Comparison of ENCODE assay signal across 15 cellular contexts in genomic region chr21:27206368-27206982, GRCh38.
DNase-seq lines count a peak whose midpoint lies in the region; ATAC-seq and TF ChIP-seq lines count a peak whose summit lies in the region.
"Had no signal": no experiment of that assay in that cellular context is flagged by ENCODE, and none has a peak within 500 bp of the region (broad histone marks: within the 10 kb centered on the region; RNA-seq: fewer than 3 reads in every experiment).

No MANE protein-coding gene starts in this region.

- H2BK15ac ChIP-seq in H9 (ENCODE audit: low read depth, low read length): no peak overlapping the region

- no peak overlapping the region for H2AK5ac ChIP-seq in H9 (ENCODE audit: insufficient read length, low read length)

- no peak overlapping the region for H4K5ac ChIP-seq in H9 (ENCODE audit: insufficient read length, low read depth, low read length)

- no peak overlapping the region for H2BK5ac ChIP-seq in H9 (ENCODE audit: insufficient read length, low read length)

- no peak overlapping the region for H2BK20ac ChIP-seq in H9 (ENCODE audit: low read depth, low read length, poor library complexity, severe bottlenecking)

- in situ Hi-C loops in gastrocnemius medialis (cut with MboI; ENCODE audit: low sequenced_read_pairs in 4 of 4): no loop called here

- intact Hi-C loops in gastrocnemius medialis (cut with DNase I; ENCODE audit: low total_unique reads): no loop called here

- H3K27ac ChIP-seq in H9 (ENCODE audit: insufficient read length, low read depth, low read length) (peak overlapping the region; percentile 41), Peyer's patch (no peak overlapping the region), gastrocnemius medialis (no peak overlapping the region)
- H3K27ac ChIP-seq: BLaER1 treated with 17β-estradiol and CSF1 and Interleukin-3, amounts not matched to agents 10 nM and 100 nM; suprapubic skin had no signal

- H2BK12ac ChIP-seq in H9 (ENCODE audit: insufficient read length, low read depth, low read length): no peak overlapping the region

- no peak overlapping the region for H4K8ac ChIP-seq in H9 (replicated peaks; ENCODE audit: insufficient read length, low read depth, low read length)

- peaks cover 10 to 11% of the 10 kb centered on the region in 2 experiments for H3K9me3 Mint-ChIP-seq in H9

- H4K20me1 ChIP-seq in H9 (ENCODE audit: control insufficient read depth, insufficient read depth, insufficient read length): no peaks in the 10 kb centered on the region
- H4K20me1 ChIP-seq: BLaER1 treated with 17β-estradiol and CSF1 and Interleukin-3, amounts not matched to agents 10 nM and 100 nM had no signal

- no peak overlapping the region for H2AFZ ChIP-seq in H9 (ENCODE audit: low read length)

- no peaks in the 10 kb centered on the region for H3K79me2 ChIP-seq in H9 (ENCODE audit: insufficient read depth, low read length)

- H3K4me3 Mint-ChIP-seq in H9 (no peak overlapping the region; a peak in 1 of 5 replicates), T-helper 17 cell (no peak overlapping the region)
- H3K4me3 Mint-ChIP-seq: naive thymus-derived CD4-positive, alpha-beta T cell had no signal

- H3K23me2 ChIP-seq in H9 (ENCODE audit: insufficient read length, low read depth, low read length, poor library complexity, severe bottlenecking): no peaks in the 10 kb centered on the region

- no peak overlapping the region for H3K23ac ChIP-seq in H9 (ENCODE audit: insufficient read length, low read depth, low read length)

- no peak overlapping the region for H3K4ac ChIP-seq in H9 (ENCODE audit: low read depth, low read length)

- TF ChIP-seq POLR2A in Peyer's patch (IDR thresholded peaks at IDR 0.05) (no peak), gastrocnemius medialis (IDR thresholded peaks at IDR 0.05) (no peak)

- no peaks in the 10 kb centered on the region for H3K79me1 ChIP-seq in H9 (ENCODE audit: insufficient read depth, low read depth, low read length, poor library complexity, severe bottlenecking)

- H3T11ph ChIP-seq in H9 (ENCODE audit: low read length): no peak overlapping the region

- H3K14ac ChIP-seq in H9 (ENCODE audit: insufficient read depth, low read length): no peak overlapping the region

- H3K36me3 ChIP-seq in adipocyte (ENCODE audit: control insufficient read depth, insufficient read depth, low read length, severe bottlenecking) (no peaks in the 10 kb centered on the region), Peyer's patch (no peaks in the 10 kb centered on the region), gastrocnemius medialis (no peaks in the 10 kb centered on the region)
- H3K36me3 ChIP-seq: BLaER1 treated with 17β-estradiol and CSF1 and Interleukin-3, amounts not matched to agents 10 nM and 100 nM; suprapubic skin had no signal

- no peak overlapping the region for H3K18ac ChIP-seq in H9 (ENCODE audit: insufficient read length, low read depth, low read length)

- no peak overlapping the region for H2BK120ac ChIP-seq in H9 (ENCODE audit: low read depth, low read length, poor library complexity, severe bottlenecking)

- no peak overlapping the region for H3K4me3 ChIP-seq in adipocyte (ENCODE audit: low read length)
- no peak overlapping the region for H3K4me3 ChIP-seq in Peyer's patch
- H3K4me3 ChIP-seq in gastrocnemius medialis: no peak overlapping the region
- H3K4me3 ChIP-seq: BLaER1 treated with 17β-estradiol and CSF1 and Interleukin-3, amounts not matched to agents 10 nM and 100 nM; lung; suprapubic skin had no signal

- H3K4me1 ChIP-seq in H9 (ENCODE audit: insufficient read depth, low read length) (no peaks in the 10 kb centered on the region), adipocyte (ENCODE audit: control insufficient read depth, insufficient read depth, low read length) (no peaks in the 10 kb centered on the region), Peyer's patch (no peaks in the 10 kb centered on the region), gastrocnemius medialis (no peaks in the 10 kb centered on the region)
- H3K4me1 ChIP-seq: BLaER1 treated with 17β-estradiol and CSF1 and Interleukin-3, amounts not matched to agents 10 nM and 100 nM; suprapubic skin had no signal

- H3K4me2 ChIP-seq in H9 (ENCODE audit: insufficient read depth, insufficient read length, low read length): no peak overlapping the region
- H3K4me2 ChIP-seq: BLaER1 treated with 17β-estradiol and CSF1 and Interleukin-3, amounts not matched to agents 10 nM and 100 nM had no signal

- H4K91ac ChIP-seq in H9 (ENCODE audit: insufficient read length, low read depth, low read length): no peak overlapping the region

- TF ChIP-seq CTCF in H9 (conservative IDR thresholded peaks at IDR 0.05): no peak
- TF ChIP-seq CTCF in Peyer's patch (IDR thresholded peaks at IDR 0.05): no peak
- TF ChIP-seq CTCF in gastrocnemius medialis (IDR thresholded peaks at IDR 0.05 in 4 of 5, conservative IDR thresholded peaks at IDR 0.05 in 1 of 5): no peak

- ATAC-seq in gastrocnemius medialis (no peak), T-helper 17 cell (no peak)
- ATAC-seq: naive thymus-derived CD4-positive, alpha-beta T cell had no signal

- H3K27ac Mint-ChIP-seq in H9: peak overlapping the region; percentile 86 to 98 (median 91); a peak in 6 of 7 replicates
- no peak overlapping the region for H3K27ac Mint-ChIP-seq in T-helper 17 cell
- H3K27ac Mint-ChIP-seq: naive thymus-derived CD4-positive, alpha-beta T cell had no signal

- H3K9me3 ChIP-seq in H9 (ENCODE audit: control insufficient read depth, low read depth, low read length): no peaks in the 10 kb centered on the region
- no peaks in the 10 kb centered on the region for H3K9me3 ChIP-seq in adipocyte (ENCODE audit: control insufficient read depth, low read length)
- H3K9me3 ChIP-seq in Peyer's patch: no peaks in the 10 kb centered on the region
- H3K9me3 ChIP-seq in gastrocnemius medialis: no peaks in the 10 kb centered on the region
- H3K9me3 ChIP-seq in T-helper 17 cell (ENCODE audit: control insufficient read depth, low read length, poor library complexity, severe bottlenecking): no peaks in the 10 kb centered on the region
- H3K9me3 ChIP-seq: suprapubic skin had no signal

- H3K56ac ChIP-seq in H9 (ENCODE audit: insufficient read length, low read depth, low read length): no peak overlapping the region

- H3K36me3 Mint-ChIP-seq in H9 (ENCODE audit: insufficient read depth in 1 of 3, low read depth in 3 of 3) (peaks cover 8 to 19% (median 10%) of the 10 kb centered on the region in 3 experiments), T-helper 17 cell (ENCODE audit: low read depth) (no peaks in the 10 kb centered on the region)
- H3K36me3 Mint-ChIP-seq: naive thymus-derived CD4-positive, alpha-beta T cell had no signal

- no peaks in the 10 kb centered on the region for H3K27me3 ChIP-seq in H9 (ENCODE audit: insufficient read depth, low read length)
- H3K27me3 ChIP-seq in adipocyte (replicated peaks; ENCODE audit: control insufficient read depth, insufficient read depth, low read length): no peaks in the 10 kb centered on the region
- no peaks in the 10 kb centered on the region for H3K27me3 ChIP-seq in Peyer's patch
- H3K27me3 ChIP-seq in gastrocnemius medialis: no peaks in the 10 kb centered on the region
- H3K27me3 ChIP-seq: BLaER1 treated with 17β-estradiol and CSF1 and Interleukin-3, amounts not matched to agents 10 nM and 100 nM; suprapubic skin had no signal

- peak; percentile 41 for DNase-seq in H9
- DNase-seq in adipocyte (ENCODE audit: low read depth): peak; percentile 33
- DNase-seq in iPS DF 19.7 (ENCODE audit: low read depth, low spot score): peak; percentile 30
- DNase-seq in Peyer's patch: no peak
- DNase-seq in gastrocnemius medialis: no peak
- no peak for DNase-seq in activated T-cell treated with anti-CD3 and anti-CD28 coated beads, Interleukin-2, amount 50 U/mL, for 1 hour
- DNase-seq in T-helper 17 cell: no peak
- DNase-seq: naive thymus-derived CD4-positive, alpha-beta T cell; NCI-H1694; posterior cingulate gyrus; small intestine; T-helper 1 cell had no signal

- H3K9ac ChIP-seq in H9 (ENCODE audit: extremely low read depth, insufficient read length, low read length) (no peak overlapping the region), adipocyte (ENCODE audit: low read length) (no peak overlapping the region)
- H3K9ac ChIP-seq: BLaER1 treated with 17β-estradiol and CSF1 and Interleukin-3, amounts not matched to agents 10 nM and 100 nM had no signal

- no peaks in the 10 kb centered on the region for H3K27me3 Mint-ChIP-seq in H9 (ENCODE audit: low read depth)
- H3K27me3 Mint-ChIP-seq in T-helper 17 cell: no peaks in the 10 kb centered on the region
- H3K27me3 Mint-ChIP-seq: naive thymus-derived CD4-positive, alpha-beta T cell had no signal

- peaks cover 11 to 13% of the 10 kb centered on the region in 2 experiments for H3K4me1 Mint-ChIP-seq in H9
- H3K4me1 Mint-ChIP-seq in T-helper 17 cell: no peaks in the 10 kb centered on the region
- H3K4me1 Mint-ChIP-seq: naive thymus-derived CD4-positive, alpha-beta T cell had no signal

- no CpG with 5 or more reads among the region's 5 CpGs for WGBS in H9 (ENCODE audit: extremely low coverage, insufficient read length, low lambda C conversion rate)

Comparison
In these comparisons a context has a peak if more than half of its experiments do, and no peak if none do; other contexts are left out.
1. DNase-seq: peak in H9 (single experiment), adipocyte (single experiment) and iPS DF 19.7 (single experiment); none in Peyer's patch (0 of 3), gastrocnemius medialis (0 of 2), activated T-cell treated with anti-CD3 and anti-CD28 coated beads, Interleukin-2, amount 50 U/mL, for 1 hour (single experiment) and T-helper 17 cell (0 of 3).